Comparison of ENCODE assay signal across 12 cellular contexts in genomic region chr12:106305376-106305775, GRCh38. TPM values are rescaled to one million over a fixed set of nuclear protein-coding genes. Genes with fewer than 3 reads are reported as not detected.
DNase-seq lines count a peak whose midpoint lies in the region; ATAC-seq lines count a peak whose summit lies in the region.
"Had no signal": no experiment of that assay in that cellular context is flagged by ENCODE, and none has a peak within 500 bp of the region (broad histone marks: within the 10 kb centered on the region; RNA-seq: fewer than 3 reads in every experiment).

No MANE protein-coding gene starts in this region.

- H3K9me3 Mint-ChIP-seq in activated T-cell treated with anti-CD3 and anti-CD28 coated beads, Interleukin-2, amount 50 U/mL, for 72 hours: no peaks in the 10 kb centered on the region
- H3K9me3 Mint-ChIP-seq in T-cell (no peaks in the 10 kb centered on the region), immature natural killer cell (no peaks in the 10 kb centered on the region)
- H3K9me3 Mint-ChIP-seq in stimulated activated effector memory CD8-positive, alpha-beta T cell treated with anti-CD3 and anti-CD28 coated beads, Interleukin-12 subunit alpha, Interleukin-12 subunit beta, amount 100 ng/mL, for 72 hours: no peaks in the 10 kb centered on the region

- peaks cover 60% of the 10 kb centered on the region for H3K4me1 Mint-ChIP-seq in activated T-cell treated with anti-CD3 and anti-CD28 coated beads, Interleukin-2, amount 50 U/mL, for 72 hours (ENCODE audit: low read depth)
- H3K4me1 Mint-ChIP-seq in T-cell (peaks cover 80 to 83% (median 82%) of the 10 kb centered on the region in 3 donors), immature natural killer cell (peaks cover 40 to 68% of the 10 kb centered on the region in 2 donors)
- H3K4me1 Mint-ChIP-seq in stimulated activated effector memory CD8-positive, alpha-beta T cell treated with anti-CD3 and anti-CD28 coated beads, Interleukin-12 subunit alpha, Interleukin-12 subunit beta, amount 100 ng/mL, for 72 hours: peaks cover 59% of the 10 kb centered on the region

- H3K36me3 Mint-ChIP-seq in activated T-cell treated with anti-CD3 and anti-CD28 coated beads, Interleukin-2, amount 50 U/mL, for 72 hours (ENCODE audit: insufficient read depth in 2 of 2): no peaks in the 10 kb centered on the region
- H3K36me3 Mint-ChIP-seq in T-cell: peaks cover 35% of the 10 kb centered on the region
- H3K36me3 Mint-ChIP-seq in immature natural killer cell: no peaks in the 10 kb centered on the region
- H3K36me3 Mint-ChIP-seq in stimulated activated effector memory CD8-positive, alpha-beta T cell treated with anti-CD3 and anti-CD28 coated beads, Interleukin-12 subunit alpha, Interleukin-12 subunit beta, amount 100 ng/mL, for 72 hours: peaks cover 20% of the 10 kb centered on the region

- CTCF ChIA-PET in T-cell (lab: Charles Lee): interaction anchor here (0.7 to 3.3 kb wide), 4 partner anchors 16 to 79 kb away, joined by 3 to 17 read pairs (median 4); partner anchors contain the start of gene POLR3B (in 1 of the 2)

- POLR2A ChIA-PET in T-cell (lab: Charles Lee): interaction anchor here in 1 of 2 donors (1.2 kb wide), 1 partner anchor 9 kb away, joined by 3 read pairs; no protein-coding TSS in a partner anchor

- H3K27me3 Mint-ChIP-seq in activated T-cell treated with anti-CD3 and anti-CD28 coated beads, Interleukin-2, amount 50 U/mL, for 72 hours (ENCODE audit: low read depth): no peaks in the 10 kb centered on the region
- H3K27me3 Mint-ChIP-seq in T-cell (no peaks in the 10 kb centered on the region), immature natural killer cell (ENCODE audit: low read depth in 3 of 3) (peaks cover 15 to 20% (median 18%) of the 10 kb centered on the region in 3 donors)

- H3K4me3 Mint-ChIP-seq in activated T-cell treated with anti-CD3 and anti-CD28 coated beads, Interleukin-2, amount 50 U/mL, for 72 hours: peak overlapping the region; percentile 45 to 67
- H3K4me3 Mint-ChIP-seq in T-cell: peak overlapping the region; percentile 32 to 97 (median 93)
- H3K4me3 Mint-ChIP-seq in immature natural killer cell: no peak overlapping the region
- H3K4me3 Mint-ChIP-seq in stimulated activated effector memory CD8-positive, alpha-beta T cell treated with anti-CD3 and anti-CD28 coated beads, Interleukin-12 subunit alpha, Interleukin-12 subunit beta, amount 100 ng/mL, for 72 hours: no peak overlapping the region

- ATAC-seq in activated T-cell treated with anti-CD3 and anti-CD28 coated beads, Interleukin-2, amount 50 U/mL, for 72 hours (replicated peaks in 1 of 2): no peak
- ATAC-seq in T-cell (replicated peaks in 1 of 4): no peak
- ATAC-seq in stimulated activated effector memory CD8-positive, alpha-beta T cell treated with anti-CD3 and anti-CD28 coated beads, Interleukin-12 subunit alpha, Interleukin-12 subunit beta, amount 100 ng/mL, for 72 hours: no peak
- no peak for ATAC-seq in GM18502 (IDR thresholded peaks at IDR 0.05; ENCODE audit: poor library complexity, unreplicated experiment)
- ATAC-seq in HG03378 (IDR thresholded peaks at IDR 0.05; ENCODE audit: unreplicated experiment): no peak

- H3K27ac Mint-ChIP-seq in activated T-cell treated with anti-CD3 and anti-CD28 coated beads, Interleukin-2, amount 50 U/mL, for 72 hours: peak overlapping the region; percentile 62
- H3K27ac Mint-ChIP-seq in T-cell (peak overlapping the region; percentile 100), immature natural killer cell (peak overlapping the region; percentile 17 to 100 (median 62))
- H3K27ac Mint-ChIP-seq in stimulated activated effector memory CD8-positive, alpha-beta T cell treated with anti-CD3 and anti-CD28 coated beads, Interleukin-12 subunit alpha, Interleukin-12 subunit beta, amount 100 ng/mL, for 72 hours: peak overlapping the region; percentile 30

- no peak for DNase-seq in activated T-cell treated with anti-CD3 and anti-CD28 coated beads, Interleukin-2, amount 50 U/mL, for 72 hours
- DNase-seq in activated T-cell treated with anti-CD3 and anti-CD28 coated beads, Interleukin-2, amount 50 U/mL, for 1 hour: no peak
- DNase-seq in T-cell (no peak), immature natural killer cell (no peak), NCI-H146 treated with DMSO at 0.1 percent for 48 hours (lab: John Stamatoyannopoulos, UW; ENCODE audit: unreplicated experiment) (no peak)
- DNase-seq in stimulated activated effector memory CD8-positive, alpha-beta T cell treated with anti-CD3 and anti-CD28 coated beads, Interleukin-12 subunit alpha, Interleukin-12 subunit beta, amount 100 ng/mL, for 72 hours (ENCODE audit: low spot score in 2 of 2): no peak
- DNase-seq: activated CD4-positive, CD25-positive, alpha-beta regulatory T cell treated with anti-CD3 and anti-CD28 coated beads, Interleukin-2, amount 50 U/mL, for 72 hours; cortex of kidney; NCI-H146; stimulated activated CD4-positive, alpha-beta T cell treated with anti-CD3 and anti-CD28 coated beads, Interleukin-15, amount 100 ng/mL, for 24 hours had no signal

RNA-seq across cellular contexts. Expression of gene TCP11L2, which starts 2.8 kb away (rescaled TPM):
- 10 to 100 TPM; 23.9 to 30.1 TPM for total RNA-seq in activated T-cell treated with anti-CD3 and anti-CD28 coated beads, Interleukin-2, amount 50 U/mL, for 72 hours
- 100 to 1,000 TPM; 139 to 213 (median 157) TPM for total RNA-seq in T-cell
- 10 to 100 TPM; 11.0 to 20.4 (median 18.1) TPM for polyA plus RNA-seq in immature natural killer cell

RNA-seq across cellular contexts. Expression of gene POLR3B, which starts 52.2 kb away (rescaled TPM):
- total RNA-seq in activated T-cell treated with anti-CD3 and anti-CD28 coated beads, Interleukin-2, amount 50 U/mL, for 72 hours: 1 to 10 TPM; 5.9 to 9.6 TPM
- 1 to 10 TPM; 6.3 to 8.4 (median 7.0) TPM for total RNA-seq in T-cell
- polyA plus RNA-seq in immature natural killer cell: 1 to 10 TPM in 2 of 3 donors, not detected in 1; 4.0 to 6.4 TPM

RNA-seq across cellular contexts. Expression of gene CKAP4, which starts 57.6 kb away (rescaled TPM):
- total RNA-seq in activated T-cell treated with anti-CD3 and anti-CD28 coated beads, Interleukin-2, amount 50 U/mL, for 72 hours: 10 to 100 TPM; 12.0 to 14.2 TPM
- total RNA-seq in T-cell: 10 to 100 TPM in 4 of 5 donors, 1 to 10 TPM in 1; 9.0 to 13.8 (median 11.7) TPM
- polyA plus RNA-seq in immature natural killer cell: 1 to 10 TPM in 2 of 3 donors, under 1 TPM in 1; 0.65 to 2.7 (median 1.0) TPM

Comparison
In these comparisons a context has a peak if more than half of its experiments do, and no peak if none do; other contexts are left out.
1. H3K27ac Mint-ChIP-seq: peak in every context shown above with its lines; median percentile 100 in T-cell; 62 in immature natural killer cell; 62 in activated T-cell treated with anti-CD3 and anti-CD28 coated beads, Interleukin-2, amount 50 U/mL, for 72 hours; 30 in stimulated activated effector memory CD8-positive, alpha-beta T cell treated with anti-CD3 and anti-CD28 coated beads, Interleukin-12 subunit alpha, Interleukin-12 subunit beta, amount 100 ng/mL, for 72 hours.
2. H3K4me3 Mint-ChIP-seq: peak in activated T-cell treated with anti-CD3 and anti-CD28 coated beads, Interleukin-2, amount 50 U/mL, for 72 hours (2 of 2) and T-cell (3 of 3); none in immature natural killer cell (0 of 5) and stimulated activated effector memory CD8-positive, alpha-beta T cell treated with anti-CD3 and anti-CD28 coated beads, Interleukin-12 subunit alpha, Interleukin-12 subunit beta, amount 100 ng/mL, for 72 hours (single experiment).
3. RNA of gene TCP11L2, which starts 2.8 kb away (total RNA-seq): 139 to 213 TPM in T-cell; 23.9 to 30.1 TPM in activated T-cell treated with anti-CD3 and anti-CD28 coated beads, Interleukin-2, amount 50 U/mL, for 72 hours; every median in the first group is over 4 times any median in the second.